ENCODE assay signal across 8 cellular contexts in genomic region chr10:68599754-68600040, GRCh38. TPM values are rescaled to one million over a fixed set of nuclear protein-coding genes. Genes with fewer than 3 reads are reported as not detected.
DNase-seq lines count a peak whose midpoint lies in the region; ATAC-seq and TF ChIP-seq lines count a peak whose summit lies in the region.

No MANE protein-coding gene starts in this region.

- no peaks in the 10 kb centered on the region for H3K79me2 ChIP-seq in SU-DHL-6 (ENCODE audit: insufficient read depth, low read length)

- no peak for DNase-seq in CD8-positive, alpha-beta memory T cell
- DNase-seq in fibroblast of mammary gland (ENCODE audit: low read depth) = no peak
- no peak for DNase-seq in progenitor cell of endocrine pancreas (ENCODE audit: low spot score, unreplicated experiment)
- no peak for DNase-seq in T-helper 9 cell
- no peak for DNase-seq in DMS 273 (lab: John Stamatoyannopoulos, UW; ENCODE audit: unreplicated experiment)
- no peak for DNase-seq in NCI-H2107 treated with DMSO at 0.1 percent for 48 hours (lab: John Stamatoyannopoulos, UW; ENCODE audit: unreplicated experiment)
- DNase-seq in left colon = no peak

- H3K27ac ChIP-seq in CD8-positive, alpha-beta memory T cell (ENCODE audit: low read depth, low read length) = no peak overlapping the region
- H3K27ac ChIP-seq in SU-DHL-6 (ENCODE audit: low read depth, low read length) = no peak overlapping the region

- no peaks in the 10 kb centered on the region for H3K9me3 Mint-ChIP-seq in CD8-positive, alpha-beta memory T cell
- no peaks in the 10 kb centered on the region for H3K9me3 Mint-ChIP-seq in progenitor cell of endocrine pancreas (ENCODE audit: low read depth)

- no peaks in the 10 kb centered on the region for H3K27me3 ChIP-seq in CD8-positive, alpha-beta memory T cell (ENCODE audit: insufficient read depth, low read length, poor library complexity, severe bottlenecking)
- H3K27me3 ChIP-seq in SU-DHL-6 (ENCODE audit: low read length) = no peaks in the 10 kb centered on the region

- H2AFZ ChIP-seq in SU-DHL-6 (ENCODE audit: low read depth, low read length, severe bottlenecking) = peak overlapping the region; percentile 71

- H3K36me3 ChIP-seq in CD8-positive, alpha-beta memory T cell (ENCODE audit: insufficient read depth, low read length) = no peaks in the 10 kb centered on the region
- H3K36me3 ChIP-seq in SU-DHL-6 (ENCODE audit: low read length) = no peaks in the 10 kb centered on the region

- TF ChIP-seq CTCF in SU-DHL-6 (IDR thresholded peaks at IDR 0.05; ENCODE audit: insufficient read depth, low read length, poor library complexity, severe bottlenecking) (no peak), fibroblast of mammary gland (conservative IDR thresholded peaks at IDR 0.05; ENCODE audit: control insufficient read depth, insufficient read depth, low read depth, low read length) (no peak), progenitor cell of endocrine pancreas (IDR thresholded peaks at IDR 0.05; ENCODE audit: unreplicated experiment) (no peak)

- intact Hi-C loops in left colon (cut with DNase I, micrococcal nuclease) = no loop called here

- no peaks in the 10 kb centered on the region for H3K9me2 ChIP-seq in SU-DHL-6 (replicated peaks; ENCODE audit: insufficient read depth, low read length)

- peaks cover 4 to 17% (median 8%) of the 10 kb centered on the region in 3 donors for H3K36me3 Mint-ChIP-seq in CD8-positive, alpha-beta memory T cell
- peaks cover 5% of the 10 kb centered on the region for H3K36me3 Mint-ChIP-seq in progenitor cell of endocrine pancreas (ENCODE audit: insufficient read depth)

- H3K4me1 ChIP-seq in CD8-positive, alpha-beta memory T cell (ENCODE audit: insufficient read depth, low read length) = peaks cover 25% of the 10 kb centered on the region

- peak overlapping the region; percentile 69 for H3K4me3 ChIP-seq in CD8-positive, alpha-beta memory T cell (ENCODE audit: low read length)
- no peak overlapping the region for H3K4me3 ChIP-seq in SU-DHL-6 (ENCODE audit: insufficient read depth, low read length, poor library complexity, severe bottlenecking)
- peak overlapping the region; percentile 47 for H3K4me3 ChIP-seq in fibroblast of mammary gland (ENCODE audit: control insufficient read depth, low read depth, low read length)

- no peaks in the 10 kb centered on the region for H3F3A ChIP-seq in SU-DHL-6 (ENCODE audit: insufficient read depth)

- no peak overlapping the region for H3K9ac ChIP-seq in SU-DHL-6 (ENCODE audit: low read length)

- peak overlapping the region; percentile 37 to 95 (median 90) for H3K4me3 Mint-ChIP-seq in CD8-positive, alpha-beta memory T cell
- peak overlapping the region; percentile 77 for H3K4me3 Mint-ChIP-seq in progenitor cell of endocrine pancreas (ENCODE audit: low read depth)

- H3K27ac Mint-ChIP-seq in CD8-positive, alpha-beta memory T cell = peak overlapping the region; percentile 18 to 96 (median 87)
- H3K27ac Mint-ChIP-seq in progenitor cell of endocrine pancreas = peak overlapping the region; percentile 95

- H4K20me1 ChIP-seq in SU-DHL-6 (ENCODE audit: low read depth, low read length) = no peaks in the 10 kb centered on the region

- peaks cover 38 to 49% (median 46%) of the 10 kb centered on the region in 3 donors for H3K4me1 Mint-ChIP-seq in CD8-positive, alpha-beta memory T cell
- H3K4me1 Mint-ChIP-seq in progenitor cell of endocrine pancreas (ENCODE audit: low read depth) = peaks cover 47% of the 10 kb centered on the region

- CTCF ChIA-PET in CD8-positive, alpha-beta memory T cell (lab: Charles Lee) = interaction anchor here (2.5 kb wide), 1 partner anchor 49 kb away, joined by 7 read pairs; no protein-coding TSS in a partner anchor

- H3K9me3 ChIP-seq in CD8-positive, alpha-beta memory T cell (ENCODE audit: low read length) = no peaks in the 10 kb centered on the region
- H3K9me3 ChIP-seq in SU-DHL-6 (ENCODE audit: insufficient read depth, low read length) = no peaks in the 10 kb centered on the region

- H3K27me3 Mint-ChIP-seq in CD8-positive, alpha-beta memory T cell = no peaks in the 10 kb centered on the region
- no peaks in the 10 kb centered on the region for H3K27me3 Mint-ChIP-seq in progenitor cell of endocrine pancreas

- ATAC-seq in left colon = no peak

- POLR2A ChIA-PET in CD8-positive, alpha-beta memory T cell (lab: Charles Lee) = interaction anchor here (1.6 kb wide), 1 partner anchor 37 kb away, joined by 3 read pairs; no protein-coding TSS in a partner anchor

- no peak overlapping the region for H3K4me2 ChIP-seq in SU-DHL-6 (ENCODE audit: low read depth, low read length, poor library complexity, severe bottlenecking)

RNA-seq across cellular contexts. Expression of gene TET1, which starts 39.6 kb away (rescaled TPM):
- total RNA-seq in CD8-positive, alpha-beta memory T cell = under 1 TPM; 0.44 to 0.63 TPM
- 1.9 TPM for polyA plus RNA-seq in CD8-positive, alpha-beta memory T cell
- total RNA-seq in progenitor cell of endocrine pancreas (36.2 and 37.3 TPM in 2 replicates), left colon (1 to 10 TPM in 1 of 2 donors, under 1 TPM in 1; 0.64 to 1.3 TPM)

Comparison
In these comparisons a context has a peak if more than half of its experiments do, and no peak if none do; other contexts are left out.
1. RNA of gene TET1, which starts 39.6 kb away (total RNA-seq): 36.2 to 37.3 TPM in progenitor cell of endocrine pancreas; 0.64 to 1.3 TPM in left colon and 0.44 to 0.63 TPM in CD8-positive, alpha-beta memory T cell; every median in the first group is over 10 times any median in the second.